ENCODE assay signal across 19 cellular contexts in genomic region chr14:94153750-94154350, GRCh38. TPM values are rescaled to one million over a fixed set of nuclear protein-coding genes. Genes with fewer than 3 reads are reported as not detected.
"Had no signal": no experiment of that assay in that cellular context is flagged by ENCODE, and none has a peak within 500 bp of the region (broad histone marks: within the 10 kb centered on the region; RNA-seq: fewer than 3 reads in every experiment).

No MANE protein-coding gene starts in this region.

- DNase-seq: activated CD4-positive, CD25-positive, alpha-beta regulatory T cell; activated CD8-positive, alpha-beta T cell treated with anti-CD3 and anti-CD28 coated beads for 36 hours; activated effector memory CD4-positive, alpha-beta T cell treated with Interleukin-2 at 50 U/mL for 16 hours; activated naive CD4-positive, alpha-beta T cell; activated T-cell treated with anti-CD3 and anti-CD28 coated beads, Interleukin-2, amount 50 U/mL, for 24 hours; brain microvascular endothelial cell; KG1; MV-4-11; NCI-H1105; NCI-H1436; NCI-H1694 treated with DMSO at 0.1 percent for 48 hours; NCI-H2029 treated with DMSO at 0.1 percent for 48 hours; NCI-H510A treated with DMSO at 0.1 percent for 48 hours; PC-9; SHP77 treated with DMSO at 0.1 percent for 48 hours; T-cell; T-helper 2 cell; T1000 had no signal

RNA-seq across cellular contexts. Expression of gene PPP4R4, which starts 20.3 kb away (rescaled TPM):
- total RNA-seq: PC-9 had no signal

RNA-seq across cellular contexts. Expression of gene IFI27, which starts 43.3 kb away (rescaled TPM):
- total RNA-seq: SK-MEL-5 had no signal
